ENCODE assay signal across 1 cellular context in the genomic region with DNA sequence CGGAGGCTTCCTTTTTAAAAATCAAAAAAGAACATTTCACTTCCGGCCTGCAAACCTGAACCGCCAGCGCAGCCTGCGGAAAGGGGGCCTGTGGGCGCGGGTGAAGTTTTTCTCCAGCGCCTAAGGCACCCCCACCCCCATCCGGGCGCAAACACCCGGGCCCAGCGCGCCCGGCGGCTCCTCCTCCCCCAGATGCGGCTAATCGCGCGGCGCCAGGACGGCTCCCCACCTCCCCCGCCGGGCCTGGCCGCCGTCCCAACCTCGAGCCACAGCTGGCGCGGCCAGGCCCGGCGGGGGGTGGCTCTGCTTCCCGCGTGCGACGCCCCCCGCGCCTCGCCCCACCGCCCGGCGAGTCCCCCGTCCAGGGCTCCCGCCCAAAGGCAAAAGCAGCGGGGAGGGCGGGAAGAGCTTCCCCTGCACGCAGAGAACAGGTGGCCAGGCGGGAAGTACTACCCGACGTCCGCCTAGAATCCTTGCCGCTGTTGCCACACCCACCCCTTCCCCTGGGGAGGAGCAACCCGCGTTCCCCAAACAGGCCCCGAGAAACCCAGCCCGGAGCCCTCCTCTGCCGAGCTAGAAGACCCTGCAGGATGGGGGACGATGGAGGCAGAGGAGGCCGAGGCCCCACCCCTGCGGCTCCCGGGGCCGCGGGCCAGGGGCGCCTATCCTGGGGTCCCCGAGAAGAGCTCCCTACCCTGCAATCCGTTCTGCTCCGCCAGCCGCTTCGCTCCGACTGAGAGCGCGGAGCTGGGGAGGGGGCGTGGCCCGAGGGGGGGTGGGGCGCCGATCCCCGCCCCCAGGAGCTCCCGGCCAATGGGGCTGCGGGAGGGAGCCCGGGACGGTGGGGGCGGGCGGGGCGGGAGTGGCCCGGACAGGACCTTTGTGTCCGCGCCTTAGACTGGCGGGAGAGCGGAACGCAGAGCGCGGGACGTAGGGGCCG.
A peak's percentile ranks its signal among the peaks of the same experiment; 100 is the strongest.
TF ChIP-seq lines count a peak whose summit lies in the region.

Gene CARHSP1 (minus strand): TSS at position 735 of the 940 bp plus-strand sequence. CDS start 9,678 bp downstream, outside the sequence.

TF ChIP-seq in HEK293, 187 proteins besides CTCF, POLR2A, EP300 and RAD21 (continued from another document and continues in another):
- TF ChIP-seq ZBTB49 (tag by site-specific recombination; IDR thresholded peaks at IDR 0.05; ENCODE audit: low read depth): no peak
- no peak for TF ChIP-seq MYNN (tag by site-specific recombination; IDR thresholded peaks at IDR 0.05; ENCODE audit: borderline replicate concordance)
- no peak for TF ChIP-seq ZSCAN16 (tag by site-specific recombination; IDR thresholded peaks at IDR 0.05)
- TF ChIP-seq ZNF23 (tag by site-specific recombination; IDR thresholded peaks at IDR 0.05; ENCODE audit: borderline replicate concordance): no peak
- TF ChIP-seq ZNF670 (tag by site-specific recombination; IDR thresholded peaks at IDR 0.05; ENCODE audit: low read depth): no peak
- TF ChIP-seq ZNF76 (tag by site-specific recombination; IDR thresholded peaks at IDR 0.05; ENCODE audit: borderline replicate concordance, low read depth): peak; percentile 82
- no peak for TF ChIP-seq ZNF433 (tag by site-specific recombination; IDR thresholded peaks at IDR 0.05; ENCODE audit: low read depth)
- TF ChIP-seq ZNF114 (tag by site-specific recombination; IDR thresholded peaks at IDR 0.05): no peak
- TF ChIP-seq ZNF639 (tag by site-specific recombination; IDR thresholded peaks at IDR 0.05): 0 out of 2 replicates have a peak, but pooled peaks have one; percentile 14
- 0 out of 2 replicates have a peak, but pooled peaks have one; percentile 33 for TF ChIP-seq OVOL3 (tag by site-specific recombination; IDR thresholded peaks at IDR 0.05)
- TF ChIP-seq, protein P1, sequence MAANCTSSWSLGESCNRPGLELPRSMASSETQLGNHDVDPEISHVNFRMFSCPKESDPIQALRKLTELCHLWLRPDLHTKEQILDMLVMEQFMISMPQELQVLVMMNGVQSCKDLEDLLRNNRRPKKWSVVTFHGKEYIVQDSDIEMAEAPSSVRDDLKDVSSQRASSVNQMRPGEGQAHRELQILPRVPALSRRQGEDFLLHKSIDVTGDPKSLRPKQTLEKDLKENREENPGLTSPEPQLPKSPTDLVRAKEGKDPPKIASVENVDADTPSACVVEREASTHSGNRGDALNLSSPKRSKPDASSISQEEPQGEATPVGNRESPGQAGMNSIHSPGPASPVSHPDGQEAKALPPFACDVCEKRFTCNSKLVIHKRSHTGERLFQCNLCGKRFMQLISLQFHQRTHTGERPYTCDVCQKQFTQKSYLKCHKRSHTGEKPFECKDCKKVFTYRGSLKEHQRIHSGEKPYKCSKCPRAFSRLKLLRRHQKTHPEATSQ (tag by site-specific recombination; IDR thresholded peaks at IDR 0.05): peak; percentile 61; the same call in 1 of the 2 replicates
- TF ChIP-seq ZNF48 (tag by site-specific recombination; IDR thresholded peaks at IDR 0.05): no peak
- no peak; the same call in 1 of the 2 replicates for TF ChIP-seq ZNF501 (tag by site-specific recombination; IDR thresholded peaks at IDR 0.05)
- no peak for TF ChIP-seq ZNF585B (tag by site-specific recombination; IDR thresholded peaks at IDR 0.05)
- TF ChIP-seq ZNF521 (tag by site-specific recombination; IDR thresholded peaks at IDR 0.05): no peak
- TF ChIP-seq GLIS1 (tag by site-specific recombination; IDR thresholded peaks at IDR 0.05): peak; percentile 79; the same call in 1 of the 2 replicates
- peak; percentile 45 for TF ChIP-seq EGR2 (tag by site-specific recombination; IDR thresholded peaks at IDR 0.05; ENCODE audit: low read depth)
- no peak for TF ChIP-seq HOXD13 (CRISPR knock-in tag; IDR thresholded peaks at IDR 0.05; ENCODE audit: borderline replicate concordance)
- TF ChIP-seq ZNF677 (tag by site-specific recombination; IDR thresholded peaks at IDR 0.05): peak; percentile 38; the same call in 1 of the 2 replicates
- TF ChIP-seq KLF1 (tag by site-specific recombination; IDR thresholded peaks at IDR 0.05): peak; percentile 94
- no peak for TF ChIP-seq ZNF16 (tag by site-specific recombination; IDR thresholded peaks at IDR 0.05; ENCODE audit: low read depth)
- peak; percentile 69 for TF ChIP-seq GLIS2 (tag by site-specific recombination; IDR thresholded peaks at IDR 0.05)
- TF ChIP-seq ZNF549 (tag by site-specific recombination; IDR thresholded peaks at IDR 0.05): no peak
- TF ChIP-seq GLI4 (tag by site-specific recombination; IDR thresholded peaks at IDR 0.05): no peak
- peak; percentile 66 for TF ChIP-seq ZBTB26 (tag by site-specific recombination; optimal IDR thresholded peaks at IDR 0.05)
- TF ChIP-seq ZNF658 (tag by site-specific recombination; IDR thresholded peaks at IDR 0.05): no peak
- TF ChIP-seq TRIM28 (IDR thresholded peaks at IDR 0.05; ENCODE audit: borderline replicate concordance, low read length): no peak
- no peak for TF ChIP-seq ZNF280C (tag by site-specific recombination; IDR thresholded peaks at IDR 0.05)
- TF ChIP-seq ZNF350 (tag by site-specific recombination; IDR thresholded peaks at IDR 0.05): no peak
- peak; percentile 40; the same call in 1 of the 2 replicates for TF ChIP-seq ZNF394 (tag by site-specific recombination; IDR thresholded peaks at IDR 0.05; ENCODE audit: borderline replicate concordance)
- TF ChIP-seq ZNF837 (tag by site-specific recombination; IDR thresholded peaks at IDR 0.05): no peak
- TF ChIP-seq ZNF184 (tag by site-specific recombination; IDR thresholded peaks at IDR 0.05): no peak
- no peak for TF ChIP-seq ZNF133 (tag by site-specific recombination; IDR thresholded peaks at IDR 0.05)
- TF ChIP-seq SCRT1 (tag by site-specific recombination; IDR thresholded peaks at IDR 0.05; ENCODE audit: borderline replicate concordance): peak; percentile 70; the same call in 1 of the 2 replicates
- no peak for TF ChIP-seq ZNF623 (tag by site-specific recombination; IDR thresholded peaks at IDR 0.05)
- TF ChIP-seq ZNF341 (tag by site-specific recombination; IDR thresholded peaks at IDR 0.05; ENCODE audit: low read depth): peak; percentile 99
- TF ChIP-seq REST (tag by site-specific recombination; IDR thresholded peaks at IDR 0.05): no peak
- no peak for TF ChIP-seq HOXA7 (CRISPR knock-in tag; IDR thresholded peaks at IDR 0.05; ENCODE audit: borderline replicate concordance)
- no peak for TF ChIP-seq ZNF112 (tag by site-specific recombination; IDR thresholded peaks at IDR 0.05)
- TF ChIP-seq, protein P2, sequence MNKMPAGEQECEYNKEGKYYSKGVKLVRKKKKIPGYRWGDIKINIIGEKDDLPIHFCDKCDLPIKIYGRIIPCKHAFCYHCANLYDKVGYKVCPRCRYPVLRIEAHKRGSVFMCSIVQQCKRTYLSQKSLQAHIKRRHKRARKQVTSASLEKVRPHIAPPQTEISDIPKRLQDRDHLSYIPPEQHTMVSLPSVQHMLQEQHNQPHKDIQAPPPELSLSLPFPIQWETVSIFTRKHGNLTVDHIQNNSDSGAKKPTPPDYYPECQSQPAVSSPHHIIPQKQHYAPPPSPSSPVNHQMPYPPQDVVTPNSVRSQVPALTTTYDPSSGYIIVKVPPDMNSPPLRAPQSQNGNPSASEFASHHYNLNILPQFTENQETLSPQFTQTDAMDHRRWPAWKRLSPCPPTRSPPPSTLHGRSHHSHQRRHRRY (tag by site-specific recombination; IDR thresholded peaks at IDR 0.05): no peak
- no peak for TF ChIP-seq ZNF664 (tag by site-specific recombination; IDR thresholded peaks at IDR 0.05)
- peak; percentile 93 for TF ChIP-seq ZIC2 (tag by site-specific recombination; IDR thresholded peaks at IDR 0.05)
- peak; percentile 82 for TF ChIP-seq ZNF335 (tag by site-specific recombination; conservative IDR thresholded peaks at IDR 0.05)
- no peak for TF ChIP-seq ZNF175 (tag by site-specific recombination; IDR thresholded peaks at IDR 0.05)
- no peak for TF ChIP-seq ZNF548 (tag by site-specific recombination; IDR thresholded peaks at IDR 0.05)
- TF ChIP-seq ELK4 (IDR thresholded peaks at IDR 0.05; ENCODE audit: borderline replicate concordance, low read depth, low read length): no peak
